ENCODE assay signal across 8 cellular contexts in the genomic region with DNA sequence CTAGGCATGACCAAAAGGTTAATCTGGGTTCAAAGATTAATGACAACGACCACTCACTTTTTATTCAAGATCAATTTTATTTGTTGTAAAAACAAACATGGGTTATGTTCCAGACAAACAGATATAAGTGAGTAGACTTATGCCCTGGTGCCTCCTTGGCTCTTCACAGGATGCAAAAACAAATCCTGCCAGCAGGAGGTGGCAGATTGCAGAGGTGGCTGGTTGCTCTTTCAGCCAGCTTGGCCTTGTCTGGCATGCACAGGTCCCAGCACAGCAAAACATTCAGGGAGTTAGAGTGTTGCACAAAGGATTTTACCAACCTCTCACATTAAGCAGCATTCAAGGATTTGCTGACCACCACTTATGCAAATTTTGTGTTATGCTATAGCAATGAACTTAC.
A peak's percentile ranks its signal among the peaks of the same experiment; 100 is the strongest.
DNase-seq lines count a peak whose midpoint lies in the region; ATAC-seq, FAIRE-seq and TF ChIP-seq lines count a peak whose summit lies in the region.
"Not testable (repeated sequence)": the region's sequence is repeated elsewhere in the genome, so short reads cannot be mapped to it uniquely, and the experiment has no call there.

No MANE protein-coding gene starts in this region.

- H3K4me1 ChIP-seq in colonic mucosa; hepatocyte (ENCODE audit: insufficient read depth): not testable (repeated sequence)

- TF ChIP-seq EP300 in Ishikawa (IDR thresholded peaks at IDR 0.05; ENCODE audit: borderline replicate concordance): not testable (repeated sequence)

- not testable (repeated sequence) for H3K27me3 Mint-ChIP-seq in progenitor cell of endocrine pancreas

- DNase-seq in D721Med (ENCODE audit: insufficient read length, low spot score); hepatocyte (ENCODE audit: low spot score): not testable (repeated sequence)
- DNase-seq in activated CD4-positive, alpha-beta T cell treated with anti-CD3 and anti-CD28 coated beads, Interleukin-2, amount 50 U/mL, for 48 hours: peak; percentile 41 to 44
- peak; percentile 62 for DNase-seq in activated effector memory CD4-positive, alpha-beta T cell treated with anti-CD3 and anti-CD28 coated beads, Interleukin-2, amount 50 U/mL, for 16 hours
- DNase-seq in colonic mucosa: peak; percentile 56
- DNase-seq in progenitor cell of endocrine pancreas (ENCODE audit: low spot score, unreplicated experiment): peak; percentile 25
- peak; percentile 39 for DNase-seq in stimulated activated naive CD8-positive, alpha-beta T cell treated with anti-CD3 and anti-CD28 coated beads, Interleukin-15, Interleukin-2, amounts not matched to agents 100 U/mL and 50 U/mL, for 24 hours

- not testable (repeated sequence) for H3K27ac ChIP-seq in colonic mucosa, hepatocyte

- TF ChIP-seq RAD21 in Ishikawa (IDR thresholded peaks at IDR 0.05; ENCODE audit: low read depth): peak; percentile 24; the same call in 1 of the 2 replicates

- H3K79me2 ChIP-seq in hepatocyte: not testable (repeated sequence)

- not testable (repeated sequence) for H3K4me3 Mint-ChIP-seq in progenitor cell of endocrine pancreas (ENCODE audit: low read depth)

- not testable (repeated sequence) for H3K27me3 ChIP-seq in colonic mucosa, hepatocyte

- H3K36me3 ChIP-seq in colonic mucosa; hepatocyte (replicated peaks; ENCODE audit: insufficient read depth, low read depth): not testable (repeated sequence)

- H2AFZ ChIP-seq in hepatocyte: not testable (repeated sequence)

- not testable (repeated sequence) for FAIRE-seq in D721Med (lab: Jason Lieb, UNC)

- not testable (repeated sequence) for H3K9me3 ChIP-seq in colonic mucosa; hepatocyte (ENCODE audit: low read depth)

- H3K27ac Mint-ChIP-seq in progenitor cell of endocrine pancreas: not testable (repeated sequence)

- ATAC-seq in stimulated activated naive CD8-positive, alpha-beta T cell treated with anti-CD3 and anti-CD28 coated beads, Interleukin-15, Interleukin-2, amounts not matched to agents 100 U/mL and 50 U/mL, for 24 hours: not testable (repeated sequence)

- intact Hi-C loops in colonic mucosa (cut with DNase I): not testable (repeated sequence)

- not testable (repeated sequence) for H3K9ac ChIP-seq in colonic mucosa (ENCODE audit: low read depth in 2 of 2, low read length in 2 of 2)

- not testable (repeated sequence) for H4K20me1 ChIP-seq in hepatocyte (ENCODE audit: insufficient read depth, poor library complexity, severe bottlenecking)

- not testable (repeated sequence) for H3K9me3 Mint-ChIP-seq in progenitor cell of endocrine pancreas (ENCODE audit: low read depth)

- not testable (repeated sequence) for H3K4me2 ChIP-seq in hepatocyte

- peak; percentile 7 for TF ChIP-seq CTCF in D721Med (IDR thresholded peaks at IDR 0.05; ENCODE audit: insufficient read depth, missing control alignments)
- TF ChIP-seq CTCF in colonic mucosa (IDR thresholded peaks at IDR 0.05): not testable (repeated sequence)
- peak; percentile 7 for TF ChIP-seq CTCF in hepatocyte (IDR thresholded peaks at IDR 0.05; ENCODE audit: poor library complexity)
- TF ChIP-seq CTCF in progenitor cell of endocrine pancreas (IDR thresholded peaks at IDR 0.05; ENCODE audit: unreplicated experiment): peak; percentile 42

- 82% methylated on average over 1 of the region's 1 CpG for WGBS in hepatocyte (ENCODE audit: low lambda C conversion rate, missing lambda C conversion rate)

- not testable (repeated sequence) for H3K36me3 Mint-ChIP-seq in progenitor cell of endocrine pancreas (ENCODE audit: insufficient read depth)

- H3K4me1 Mint-ChIP-seq in progenitor cell of endocrine pancreas (ENCODE audit: low read depth): not testable (repeated sequence)

- not testable (repeated sequence) for H3K9me2 ChIP-seq in hepatocyte (replicated peaks; ENCODE audit: insufficient read depth)

- not testable (repeated sequence) for H3K4me3 ChIP-seq in colonic mucosa, hepatocyte
